In genomic region chr7:139359366-139360209, GRCh38 we compare ENCODE assay signal across 1 cellular context.
TF ChIP-seq lines count a peak whose summit lies in the region.

Gene LUC7L2, plus strand, starts transcription at chr7:139359894. Its CDS starts 368 bp downstream, at chr7:139360262.

TF ChIP-seq in K562, 482 proteins besides CTCF, POLR2A, EP300 and RAD21 (continued from another document and continues in another):
- TF ChIP-seq MAX (CRISPR knock-in tag; IDR thresholded peaks at IDR 0.05) (peak; percentile 87), ZBTB33 (CRISPR knock-in tag; IDR thresholded peaks at IDR 0.05) (peak; percentile 91; the same call in 1 of the 2 replicates), MYNN (IDR thresholded peaks at IDR 0.05) (peak; percentile 71), MYNN (CRISPR knock-in tag; IDR thresholded peaks at IDR 0.05) (no peak), IFI16 (CRISPR knock-in tag; IDR thresholded peaks at IDR 0.05) (no peak), ZNF174 (CRISPR knock-in tag; IDR thresholded peaks at IDR 0.05) (no peak), RFX5 (IDR thresholded peaks at IDR 0.05; ENCODE audit: low read depth, low read length) (0 out of 2 replicates have a peak, but pooled peaks have one; percentile 37), NFATC3 (IDR thresholded peaks at IDR 0.05) (no peak), ZNF398 (CRISPR knock-in tag; IDR thresholded peaks at IDR 0.05) (no peak), ZNF217 (CRISPR knock-in tag; IDR thresholded peaks at IDR 0.05) (no peak), ZNF263 (CRISPR knock-in tag; IDR thresholded peaks at IDR 0.05; ENCODE audit: borderline replicate concordance) (peak; percentile 79; the same call in 1 of the 2 replicates), NCOA6 (IDR thresholded peaks at IDR 0.05) (peak; percentile 97), RREB1 (CRISPR knock-in tag; IDR thresholded peaks at IDR 0.05) (no peak), TCF7 (IDR thresholded peaks at IDR 0.05; ENCODE audit: borderline replicate concordance) (no peak; the same call in none of the 2 replicates), NELFE (IDR thresholded peaks at IDR 0.05; ENCODE audit: insufficient read depth, insufficient read length) (no peak), KDM2B (CRISPR knock-in tag; IDR thresholded peaks at IDR 0.05) (peak; percentile 71), ETS1 (conservative IDR thresholded peaks at IDR 0.05; ENCODE audit: control insufficient read depth, low read depth, low read length) (peak; percentile 90), SP2 (IDR thresholded peaks at IDR 0.05; ENCODE audit: extremely low read depth, low read depth, low read length, poor library complexity, severe bottlenecking) (peak; percentile 22), CREB3L1 (IDR thresholded peaks at IDR 0.05; ENCODE audit: borderline replicate concordance, low read depth) (peak; percentile 99), ARID1B (IDR thresholded peaks at IDR 0.05) (peak; percentile 62; the same call in 1 of the 2 replicates), THAP7 (CRISPR knock-in tag; IDR thresholded peaks at IDR 0.05) (peak; percentile 92; the same call in 1 of the 2 replicates), SMARCE1 (IDR thresholded peaks at IDR 0.05) (no peak), PHF20 (IDR thresholded peaks at IDR 0.05; ENCODE audit: partially characterized antibody) (peak; percentile 71), ZNF644 (tag; IDR thresholded peaks at IDR 0.05; ENCODE audit: low read depth) (peak; percentile 90), ATF1 (CRISPR knock-in tag; IDR thresholded peaks at IDR 0.05) (peak; percentile 74), ATF1 (tag; IDR thresholded peaks at IDR 0.05) (peak; percentile 95), SMARCB1 (IDR thresholded peaks at IDR 0.05; ENCODE audit: insufficient read length, low read depth) (no peak), CHD1 (IDR thresholded peaks at IDR 0.05; ENCODE audit: low read length) (peak; percentile 95), NCOA1 (IDR thresholded peaks at IDR 0.05; ENCODE audit: low read depth) (no peak; the same call in 1 of the 2 replicates), SAFB2 (IDR thresholded peaks at IDR 0.05; ENCODE audit: borderline replicate concordance, low read depth, low read length, severe bottlenecking) (no peak), GATAD2A (IDR thresholded peaks at IDR 0.05) (0 out of 2 replicates have a peak, but pooled peaks have one; percentile 57), NFYB (IDR thresholded peaks at IDR 0.05; ENCODE audit: extremely low read depth, insufficient read length) (peak; percentile 38), ZNF347 (CRISPR knock-in tag; IDR thresholded peaks at IDR 0.05; ENCODE audit: low read depth) (no peak), CHD2 (IDR thresholded peaks at IDR 0.05; ENCODE audit: low read depth, low read length) (peak; percentile 100), MTA1 (IDR thresholded peaks at IDR 0.05; ENCODE audit: borderline replicate concordance) (peak; percentile 64; the same call in 1 of the 2 replicates), NFE2L1 (tag; IDR thresholded peaks at IDR 0.05; ENCODE audit: borderline replicate concordance, low read depth) (no peak), PRMT5 (CRISPR knock-in tag; IDR thresholded peaks at IDR 0.05) (0 out of 2 replicates have a peak, but pooled peaks have one; percentile 47), MCM7 (IDR thresholded peaks at IDR 0.05) (no peak), ZNF316 (IDR thresholded peaks at IDR 0.05) (peak; percentile 20; the same call in 1 of the 2 replicates), HDAC3 (IDR thresholded peaks at IDR 0.05; ENCODE audit: borderline replicate concordance, partially characterized antibody) (peak; percentile 88), KLF16 (IDR thresholded peaks at IDR 0.05) (peak; percentile 30; the same call in 1 of the 2 replicates), ZNF512 (tag; IDR thresholded peaks at IDR 0.05) (no peak), USF2 (CRISPR knock-in tag; IDR thresholded peaks at IDR 0.05) (no peak), ZBTB43 (CRISPR knock-in tag; IDR thresholded peaks at IDR 0.05) (peak; percentile 97), TOE1 (IDR thresholded peaks at IDR 0.05; ENCODE audit: borderline replicate concordance) (peak; percentile 86; the same call in 1 of the 2 replicates), TOE1 (CRISPR knock-in tag; IDR thresholded peaks at IDR 0.05; ENCODE audit: borderline replicate concordance, low read depth) (peak; percentile 95; the same call in 1 of the 2 replicates), ASH1L (IDR thresholded peaks at IDR 0.05; ENCODE audit: borderline replicate concordance, low read depth, partially characterized antibody) (no peak), ELF2 (CRISPR knock-in tag; IDR thresholded peaks at IDR 0.05) (0 out of 2 replicates have a peak, but pooled peaks have one; percentile 12)
